8 cellular contexts compared by ENCODE assay signal in genomic region chr4:57109847-57110634, GRCh38. TPM values are rescaled to one million over a fixed set of nuclear protein-coding genes. Genes with fewer than 3 reads are reported as not detected.
A peak's percentile ranks its signal among the peaks of the same experiment; 100 is the strongest.
DNase-seq lines count a peak whose midpoint lies in the region; ATAC-seq and TF ChIP-seq lines count a peak whose summit lies in the region.

IGFBP7 (minus strand) TSS chr4:57110385; CDS start chr4:57110351, 34 bp downstream.

- peak within 1 kb of the TSS; percentile 64 to 77 for H3K4me3 ChIP-seq in foreskin fibroblast (ENCODE audit: low read depth in 1 of 2, low read length in 2 of 2)

- TF ChIP-seq CTCF in GM13976 (IDR thresholded peaks at IDR 0.05; ENCODE audit: borderline replicate concordance, control extremely low read depth, extremely low read depth, insufficient read depth, missing control alignments) (no peak), foreskin fibroblast (IDR thresholded peaks at IDR 0.05; ENCODE audit: low read depth, low read length) (no peak), natural killer cell (IDR thresholded peaks at IDR 0.05) (no peak)

- POLR2A ChIA-PET in activated CD8-positive, alpha-beta T cell treated with anti-CD3 and anti-CD28 coated beads, Interleukin-2, amount 10 ng/mL, durations not matched to agents 7 days and 5 days (lab: Charles Lee) = interaction anchor here (1.2 kb wide), 1 partner anchor 132 kb away, joined by 3 read pairs; the partner anchor contains the start of gene POLR2B

- intact Hi-C loops in natural killer cell (cut with micrococcal nuclease) = loop anchor here (2.0 to 5.0 kb wide), 3 partner anchors 19 to 133 kb away; partner anchors contain the start of genes NOA1 and POLR2B

- peak; percentile 56 for ATAC-seq in activated CD8-positive, alpha-beta T cell treated with anti-CD3 and anti-CD28 coated beads, Interleukin-2, amount 10 ng/mL, durations not matched to agents 7 days and 5 days
- peak; percentile 64 to 69 (median 65) for ATAC-seq in natural killer cell

- H3K4me3 Mint-ChIP-seq in activated CD8-positive, alpha-beta T cell treated with anti-CD3 and anti-CD28 coated beads, Interleukin-2, amount 10 ng/mL, durations not matched to agents 7 days and 5 days = peak within 1 kb of the TSS; percentile 77
- H3K4me3 Mint-ChIP-seq in natural killer cell = peak within 1 kb of the TSS; percentile 98

- DNase-seq in A172 (ENCODE audit: low spot score) (no peak), GM13976 (ENCODE audit: low spot score) (peak; percentile 57), HK-2 (ENCODE audit: unreplicated experiment) (peak; percentile 63), foreskin fibroblast (peak; percentile 50 to 77), natural killer cell (peak; percentile 51), NCI-H2196 (lab: John Stamatoyannopoulos, UW; ENCODE audit: unreplicated experiment) (no peak), NCI-H1092 (lab: John Stamatoyannopoulos, UW) (no peak)
- no peak for DNase-seq in activated CD8-positive, alpha-beta T cell treated with anti-CD3 and anti-CD28 coated beads, Interleukin-2, amount 10 ng/mL, durations not matched to agents 7 days and 5 days

- CTCF ChIA-PET in activated CD8-positive, alpha-beta T cell treated with anti-CD3 and anti-CD28 coated beads, Interleukin-2, amount 10 ng/mL, durations not matched to agents 7 days and 5 days (lab: Charles Lee) = interaction anchor here (1.2 to 2.2 kb wide), 2 partner anchors 54 kb away, joined by 6 to 7 read pairs; no protein-coding TSS in a partner anchor

- H3K27me3 Mint-ChIP-seq in activated CD8-positive, alpha-beta T cell treated with anti-CD3 and anti-CD28 coated beads, Interleukin-2, amount 10 ng/mL, durations not matched to agents 7 days and 5 days (ENCODE audit: low read depth) = peaks cover 64% of the 10 kb centered on the region
- H3K27me3 Mint-ChIP-seq in natural killer cell (ENCODE audit: low read depth in 2 of 2) = no peaks in the 10 kb centered on the region

- H3K36me3 Mint-ChIP-seq in activated CD8-positive, alpha-beta T cell treated with anti-CD3 and anti-CD28 coated beads, Interleukin-2, amount 10 ng/mL, durations not matched to agents 7 days and 5 days (ENCODE audit: low read depth) = no peaks in the 10 kb centered on the region
- H3K36me3 Mint-ChIP-seq in natural killer cell = no peaks in the 10 kb centered on the region

- no peaks in the 10 kb centered on the region for H3K9me3 Mint-ChIP-seq in activated CD8-positive, alpha-beta T cell treated with anti-CD3 and anti-CD28 coated beads, Interleukin-2, amount 10 ng/mL, durations not matched to agents 7 days and 5 days (ENCODE audit: insufficient read depth)
- no peaks in the 10 kb centered on the region for H3K9me3 Mint-ChIP-seq in natural killer cell

- peaks cover 12% of the 10 kb centered on the region for H3K4me1 Mint-ChIP-seq in activated CD8-positive, alpha-beta T cell treated with anti-CD3 and anti-CD28 coated beads, Interleukin-2, amount 10 ng/mL, durations not matched to agents 7 days and 5 days (ENCODE audit: low read depth)
- H3K4me1 Mint-ChIP-seq in natural killer cell = peaks cover 89% of the 10 kb centered on the region in 2 donors

- H3K27ac Mint-ChIP-seq in activated CD8-positive, alpha-beta T cell treated with anti-CD3 and anti-CD28 coated beads, Interleukin-2, amount 10 ng/mL, durations not matched to agents 7 days and 5 days = peak within 1 kb of the TSS; percentile 51
- H3K27ac Mint-ChIP-seq in natural killer cell = peak within 1 kb of the TSS; percentile 91 to 97

- in situ Hi-C loops in GM13976 (cut with MboI; ENCODE audit: low sequenced_read_pairs, unreplicated experiment) = no loop called here

RNA-seq across cellular contexts. Expression of gene IGFBP7, which starts in this region (rescaled TPM):
- 287 and 293 TPM in 2 replicates for total RNA-seq in A172 (2014; rRNA removed; shearing (Covaris generic))
- total RNA-seq in activated CD8-positive, alpha-beta T cell treated with anti-CD3 and anti-CD28 coated beads, Interleukin-2, amount 10 ng/mL, durations not matched to agents 7 days and 5 days = not detected
- 100 to 1,000 TPM in 2 of 3 donors, 10 to 100 TPM in 1; 88.8 to 107 (median 101) TPM for total RNA-seq in natural killer cell

Comparison
In these comparisons a context has a peak if more than half of its experiments do, and no peak if none do; other contexts are left out.
1. RNA of gene IGFBP7 (total RNA-seq): 287 to 293 TPM in A172 and 88.8 to 107 TPM in natural killer cell; not detected in activated CD8-positive, alpha-beta T cell treated with anti-CD3 and anti-CD28 coated beads, Interleukin-2, amount 10 ng/mL, durations not matched to agents 7 days and 5 days; every median in the first group is over 10 times any median in the second.
2. Peak in ATAC-seq in activated CD8-positive, alpha-beta T cell treated with anti-CD3 and anti-CD28 coated beads, Interleukin-2, amount 10 ng/mL, durations not matched to agents 7 days and 5 days; RNA of the gene not detected or under 1 TPM.
3. DNase-seq: peak in GM13976 (single experiment), HK-2 (single experiment), foreskin fibroblast (2 of 2) and natural killer cell (single experiment); none in A172 (single experiment), activated CD8-positive, alpha-beta T cell treated with anti-CD3 and anti-CD28 coated beads, Interleukin-2, amount 10 ng/mL, durations not matched to agents 7 days and 5 days (single experiment), NCI-H2196 (single experiment) and NCI-H1092 (single experiment).